In the genomic region with DNA sequence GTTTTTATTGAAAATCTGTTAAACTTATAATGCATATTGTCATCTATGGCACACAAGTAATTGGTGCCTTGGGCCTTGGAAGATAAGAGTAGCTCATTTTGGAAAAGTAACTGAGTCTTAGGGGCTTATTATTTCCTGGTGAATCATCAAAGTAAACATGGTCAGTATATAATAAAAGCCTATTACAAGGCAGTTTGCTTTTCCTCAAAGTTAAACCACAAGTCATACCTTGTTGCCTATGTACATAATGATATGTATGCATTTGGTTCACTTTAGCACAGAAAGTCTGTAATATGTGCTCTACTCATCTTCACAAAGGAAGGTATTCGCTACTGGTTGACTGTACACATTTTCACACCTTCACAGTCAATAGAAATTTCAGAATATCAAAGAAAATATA, we compare ENCODE assay signal across 21 cellular contexts. TPM values are rescaled to one million over a fixed set of nuclear protein-coding genes. Genes with fewer than 3 reads are reported as not detected.
A peak's percentile ranks its signal among the peaks of the same experiment; 100 is the strongest.
DNase-seq lines count a peak whose midpoint lies in the region; ATAC-seq, FAIRE-seq and TF ChIP-seq lines count a peak whose summit lies in the region.
"Had no signal": no experiment of that assay in that cellular context is flagged by ENCODE, and none has a peak within 500 bp of the region (broad histone marks: within the 10 kb centered on the region; RNA-seq: fewer than 3 reads in every experiment).

No MANE protein-coding gene starts in this region.

- no peaks in the 10 kb centered on the region for H3K27me3 ChIP-seq in HepG2 (ENCODE audit: control insufficient read depth in 1 of 2, insufficient read depth in 2 of 2, low read length in 2 of 2)
- no peaks in the 10 kb centered on the region for H3K27me3 ChIP-seq in right lobe of liver
- H3K27me3 ChIP-seq in bronchial epithelial cell (ENCODE audit: control insufficient read depth, insufficient read depth, low read length): no peaks in the 10 kb centered on the region
- no peaks in the 10 kb centered on the region for H3K27me3 ChIP-seq in A673 (replicated peaks; ENCODE audit: insufficient read depth, low read depth, low read length, poor library complexity)

- H3K4me3 ChIP-seq in HepG2 (replicated peaks in 1 of 3; ENCODE audit: insufficient read depth in 1 of 3, low read depth in 2 of 3, low read length in 3 of 3) (no peak overlapping the region; a peak in 1 of 6 replicates), right lobe of liver (no peak overlapping the region), bronchial epithelial cell (ENCODE audit: low read depth, low read length) (no peak overlapping the region), A673 (ENCODE audit: low read depth, low read length, poor library complexity, severe bottlenecking) (no peak overlapping the region)

- no peak overlapping the region for H3K9ac ChIP-seq in HepG2 (ENCODE audit: insufficient read depth, low read depth, low read length)

- TF ChIP-seq EP300 in HepG2 (IDR thresholded peaks at IDR 0.05; ENCODE audit: low read depth in 2 of 2, low read length in 2 of 2): peak in 1 of 2 experiments; percentile 78; a peak in 2 of 4 replicates
- peak; percentile 25; the same call in 1 of the 2 replicates for TF ChIP-seq EP300 in HepG2 (CRISPR knock-in tag; IDR thresholded peaks at IDR 0.05; ENCODE audit: borderline replicate concordance)

- TF ChIP-seq CTCF in HepG2 (CRISPR knock-in tag; IDR thresholded peaks at IDR 0.05) (no peak), right lobe of liver (IDR thresholded peaks at IDR 0.05) (no peak), bronchial epithelial cell (IDR thresholded peaks at IDR 0.05; ENCODE audit: insufficient read depth, low read length, severe bottlenecking) (no peak), A673 (conservative IDR thresholded peaks at IDR 0.05; ENCODE audit: low read depth, low read length) (no peak)

- H3K79me2 ChIP-seq in HepG2 (ENCODE audit: insufficient read depth, low read length): no peaks in the 10 kb centered on the region

- BruUV-seq in HepG2 (replicated peaks; lab: Mats Ljungman, UMichigan): no TSS peak
- BruUV-seq in A673 (replicated peaks; lab: Mats Ljungman, UMichigan): no TSS peak

- H3K4me1 ChIP-seq in HepG2 (ENCODE audit: insufficient read depth, low read length): peaks cover 47% of the 10 kb centered on the region
- H3K4me1 ChIP-seq in right lobe of liver: peaks cover 0 to 4% (median 0%) of the 10 kb centered on the region in 4 donors
- H3K4me1 ChIP-seq in A673 (ENCODE audit: insufficient read depth, low read length, poor library complexity, severe bottlenecking): peaks cover 3% of the 10 kb centered on the region

- no peaks in the 10 kb centered on the region for H4K20me1 ChIP-seq in HepG2 (ENCODE audit: insufficient read depth, low read length)

- CTCF ChIA-PET in HepG2 (lab: Yijun Ruan, JAX; ENCODE audit: low intra/inter-chr PET ratio, low total read pairs): no interaction called here
- CTCF ChIA-PET in A673 (lab: Charles Lee): no interaction called here

- TF ChIP-seq RAD21 in HepG2 (CRISPR knock-in tag; IDR thresholded peaks at IDR 0.05): no peak

- intact Hi-C loops in HepG2 (cut with micrococcal nuclease; ENCODE audit: unreplicated experiment) (loop anchor here (1.0 kb wide), 1 partner anchor 10 kb away; no protein-coding TSS in a partner anchor), right lobe of liver (cut with DNase I) (no loop called here), A673 (cut with micrococcal nuclease; ENCODE audit: unreplicated experiment) (no loop called here)

- no peak overlapping the region for H3K4me2 ChIP-seq in HepG2 (ENCODE audit: low read depth, low read length)

- H3K36me3 ChIP-seq in HepG2 (replicated peaks in 1 of 2; ENCODE audit: control insufficient read depth in 1 of 2, insufficient read depth in 2 of 2, low read length in 2 of 2) (no peaks in the 10 kb centered on the region), right lobe of liver (no peaks in the 10 kb centered on the region), bronchial epithelial cell (ENCODE audit: control insufficient read depth, insufficient read depth, low read length) (no peaks in the 10 kb centered on the region), A673 (ENCODE audit: insufficient read depth, low read length, poor library complexity, severe bottlenecking) (no peaks in the 10 kb centered on the region)

- no peak for TF ChIP-seq POLR2A in HepG2 (IDR thresholded peaks at IDR 0.05; ENCODE audit: insufficient read depth in 1 of 2, low read depth in 2 of 2, low read length in 2 of 2)
- TF ChIP-seq POLR2A in right lobe of liver (IDR thresholded peaks at IDR 0.05): no peak

- FAIRE-seq in HepG2 (lab: Jason Lieb, UNC) (no peak), bronchial epithelial cell (lab: Jason Lieb, UNC) (no peak)
- FAIRE-seq: GM18507 had no signal

- ATAC-seq in HepG2: no peak; the same call in 1 of the 3 replicates
- ATAC-seq in right lobe of liver: no peak
- no peak for ATAC-seq in HG02588 (IDR thresholded peaks at IDR 0.05; ENCODE audit: unreplicated experiment)
- ATAC-seq: SK-N-SH treated with all-trans-retinoic acid at 6 μM for 48 hours, T-helper 17 cell had no signal

- in situ Hi-C loops in HepG2 (cut with HindIII; ENCODE audit: extremely low pct_ligation_motif_present, low pct_unique_long_range_greater_than_20kb): no loop called here

- WGBS in HepG2 (ENCODE audit: low lambda C conversion rate): 62% methylated on average over 1 of the region's 1 CpG
- 100% methylated on average over 1 of the region's 1 CpG for WGBS in right lobe of liver (ENCODE audit: insufficient coverage, low coverage, low lambda C conversion rate, missing lambda C conversion rate)

- POLR2A ChIA-PET in HepG2 (lab: Yijun Ruan, JAX) (interaction anchor here (1.5 to 4.7 kb wide), 2 partner anchors 10 to 30 kb away, joined by 6 to 27 read pairs; a partner anchor contains a TSS), A673 (lab: Charles Lee; ENCODE audit: low non-redundant PET) (no interaction called here)

- H2AFZ ChIP-seq in HepG2 (ENCODE audit: low read length): no peak overlapping the region

- DNase-seq in HepG2 (ENCODE audit: low spot score) (peak; percentile 70), right lobe of liver (no peak), LoVo (ENCODE audit: low spot score) (peak; percentile 72), bronchial epithelial cell (ENCODE audit: low read depth) (peak; percentile 84), A673 (ENCODE audit: low spot score) (no peak), CD1c-positive myeloid dendritic cell (ENCODE audit: extremely low spot score) (no peak), HuH-7.5 (ENCODE audit: low spot score) (no peak)
- DNase-seq: Calu3; CD4-positive, alpha-beta T cell; HCEC 1CT; NCI-H1105 treated with DMSO at 0.1 percent for 48 hours; NCI-H2029 treated with DMSO at 0.1 percent for 48 hours; NCI-H524; NK-92 treated with Interleukin-12 subunit alpha and Interleukin-12 subunit beta, amount 100 ng/mL, for 24 hours; OCI-M1; Right ventricle myocardium superior; T-helper 17 cell had no signal

- H3K27ac ChIP-seq in HepG2 (ENCODE audit: extremely low read length, insufficient read depth, low read length): no peak overlapping the region
- no peak overlapping the region for H3K27ac ChIP-seq in right lobe of liver
- H3K27ac ChIP-seq in A673 (ENCODE audit: low read depth, low read length, poor library complexity, severe bottlenecking): no peak overlapping the region
- H3K27ac ChIP-seq: HL-60 had no signal

- H3K9me3 ChIP-seq in HepG2 (ENCODE audit: low read length): no peaks in the 10 kb centered on the region
- no peaks in the 10 kb centered on the region for H3K9me3 ChIP-seq in right lobe of liver
- no peaks in the 10 kb centered on the region for H3K9me3 ChIP-seq in A673 (ENCODE audit: low read depth, low read length, poor library complexity, severe bottlenecking)

RNA-seq across cellular contexts. Expression of a gene that starts 10.3 kb away (rescaled TPM):
- total RNA-seq in HepG2 (2016; rRNA removed; fragmentation: Illumina TruSeq; extraction: Trizol) (2.9 and 4.5 TPM in 2 replicates), right lobe of liver (10 to 100 TPM in 4 of 6 experiments, 1 to 10 TPM in 2; 8.4 to 14.1 (median 11.9) TPM), bronchial epithelial cell (1.3 and 3.1 TPM in 2 replicates), A673 (2021) (10.0 and 12.3 TPM in 2 replicates)
- 0.51 and 0.62 TPM in 2 replicates for total RNA-seq in HepG2 (2016; cell fraction: cytosol; rRNA removed; fragmentation: Illumina TruSeq; extraction: Trizol; ENCODE audit: low read depth)
- total RNA-seq in HepG2 (2016; cell fraction: insoluble cytoplasmic fraction; rRNA removed; fragmentation: Illumina TruSeq; extraction: Trizol): 2.9 and 4.1 TPM in 2 replicates
- total RNA-seq in HepG2 (2016; cell fraction: membrane; rRNA removed; fragmentation: Illumina TruSeq; extraction: Trizol): 0.86 and 0.93 TPM in 2 replicates
- 6.1 and 6.5 TPM in 2 replicates for total RNA-seq in HepG2 (2016; cell fraction: nucleus; rRNA removed; fragmentation: Illumina TruSeq; extraction: Trizol)
- polyA plus RNA-seq in HepG2 (2011; rRNA removed): 1.3 and 1.5 TPM in 2 replicates
- 0.56 and 1.2 TPM in 2 replicates for polyA plus RNA-seq in HepG2 (2011; cell fraction: cytosol; rRNA removed)
- polyA plus RNA-seq in HepG2 (2011; cell fraction: nucleus; rRNA removed): 1.7 and 2.6 TPM in 2 replicates
- 0.65 and 0.80 TPM in 2 replicates for polyA plus RNA-seq in HepG2 (2012)
- 0.08 and 0.10 TPM in 2 replicates for polyA plus RNA-seq in HepG2 (2016; cell fraction: cytosol; fragmentation: Illumina TruSeq; extraction: Trizol; ENCODE audit: low read depth)
- 1.7 and 1.9 TPM in 2 replicates for polyA plus RNA-seq in HepG2 (2016; cell fraction: insoluble cytoplasmic fraction; fragmentation: Illumina TruSeq; extraction: Trizol; ENCODE audit: low read depth)
- polyA plus RNA-seq in HepG2 (2016; cell fraction: membrane; fragmentation: Illumina TruSeq; extraction: Trizol; ENCODE audit: low read depth): 0.18 and 0.27 TPM in 2 replicates
- 2.1 and 2.6 TPM in 2 replicates for polyA plus RNA-seq in HepG2 (2016; cell fraction: nucleus; fragmentation: Illumina TruSeq; extraction: Trizol; ENCODE audit: insufficient read depth, low read depth)
- polyA minus RNA-seq in HepG2 (2011; rRNA and poly(A)+ RNA removed; ENCODE audit: low replicate concordance): 5.6 and 8.1 TPM in 2 replicates
- 2.5 and 3.6 TPM in 2 replicates for polyA minus RNA-seq in HepG2 (2011; cell fraction: cytosol; rRNA and poly(A)+ RNA removed)
- polyA minus RNA-seq in HepG2 (2011; cell fraction: nucleus; rRNA and poly(A)+ RNA removed): 16.5 and 22.3 TPM in 2 replicates
- total RNA-seq: CD4-positive, alpha-beta T cell had no signal

RNA-seq across cellular contexts. Expression of a gene that starts 29.7 kb away (rescaled TPM):
- total RNA-seq in HepG2 (2016; rRNA removed; fragmentation: Illumina TruSeq; extraction: Trizol) (56.1 and 90.6 TPM in 2 replicates), right lobe of liver (10 to 100 TPM in 4 of 6 experiments, 1 to 10 TPM in 2; 8.5 to 49.1 (median 34.8) TPM), bronchial epithelial cell (3.4 and 5.6 TPM in 2 replicates), A673 (2021) (37.9 and 47.9 TPM in 2 replicates)
- 7.3 and 12.5 TPM in 2 replicates for total RNA-seq in HepG2 (2016; cell fraction: cytosol; rRNA removed; fragmentation: Illumina TruSeq; extraction: Trizol; ENCODE audit: low read depth)
- 54.8 and 88.2 TPM in 2 replicates for total RNA-seq in HepG2 (2016; cell fraction: insoluble cytoplasmic fraction; rRNA removed; fragmentation: Illumina TruSeq; extraction: Trizol)
- 25.6 and 27.4 TPM in 2 replicates for total RNA-seq in HepG2 (2016; cell fraction: membrane; rRNA removed; fragmentation: Illumina TruSeq; extraction: Trizol)
- 46.5 and 53.8 TPM in 2 replicates for total RNA-seq in HepG2 (2016; cell fraction: nucleus; rRNA removed; fragmentation: Illumina TruSeq; extraction: Trizol)
- 22.1 and 27.0 TPM in 2 replicates for polyA plus RNA-seq in HepG2 (2011; rRNA removed)
- 22.4 and 23.3 TPM in 2 replicates for polyA plus RNA-seq in HepG2 (2011; cell fraction: cytosol; rRNA removed)
- 10.3 and 13.1 TPM in 2 replicates for polyA plus RNA-seq in HepG2 (2011; cell fraction: nucleus; rRNA removed)
- 28.1 and 28.8 TPM in 2 replicates for polyA plus RNA-seq in HepG2 (2012)
- polyA plus RNA-seq in HepG2 (2016; cell fraction: cytosol; fragmentation: Illumina TruSeq; extraction: Trizol; ENCODE audit: low read depth): 12.1 and 12.5 TPM in 2 replicates
- polyA plus RNA-seq in HepG2 (2016; cell fraction: insoluble cytoplasmic fraction; fragmentation: Illumina TruSeq; extraction: Trizol; ENCODE audit: low read depth): 81.9 and 84.6 TPM in 2 replicates
- polyA plus RNA-seq in HepG2 (2016; cell fraction: membrane; fragmentation: Illumina TruSeq; extraction: Trizol; ENCODE audit: low read depth): 21.3 and 21.5 TPM in 2 replicates
- 34.4 and 35.2 TPM in 2 replicates for polyA plus RNA-seq in HepG2 (2016; cell fraction: nucleus; fragmentation: Illumina TruSeq; extraction: Trizol; ENCODE audit: insufficient read depth, low read depth)
- polyA minus RNA-seq in HepG2 (2011; rRNA and poly(A)+ RNA removed; ENCODE audit: low replicate concordance): 22.3 and 35.3 TPM in 2 replicates
- 38.6 and 39.5 TPM in 2 replicates for polyA minus RNA-seq in HepG2 (2011; cell fraction: cytosol; rRNA and poly(A)+ RNA removed)
- 40.2 and 44.4 TPM in 2 replicates for polyA minus RNA-seq in HepG2 (2011; cell fraction: nucleus; rRNA and poly(A)+ RNA removed)

RNA-seq across cellular contexts. Expression of a gene that starts 54.9 kb away (rescaled TPM):
- total RNA-seq in HepG2 (2016; rRNA removed; fragmentation: Illumina TruSeq; extraction: Trizol): not detected in 2 replicates
- not detected in 2 replicates for total RNA-seq in HepG2 (2016; cell fraction: cytosol; rRNA removed; fragmentation: Illumina TruSeq; extraction: Trizol; ENCODE audit: low read depth)
- total RNA-seq in HepG2 (2016; cell fraction: insoluble cytoplasmic fraction; rRNA removed; fragmentation: Illumina TruSeq; extraction: Trizol): 0.04 TPM in 1 of 2 replicates, not detected in the other
- not detected in 2 replicates for total RNA-seq in HepG2 (2016; cell fraction: membrane; rRNA removed; fragmentation: Illumina TruSeq; extraction: Trizol)
- not detected in 2 replicates for total RNA-seq in HepG2 (2016; cell fraction: nucleus; rRNA removed; fragmentation: Illumina TruSeq; extraction: Trizol)
- polyA plus RNA-seq in HepG2 (2011; rRNA removed): 0.07 TPM in 2 replicates
- 0.03 and 0.05 TPM in 2 replicates for polyA plus RNA-seq in HepG2 (2011; cell fraction: cytosol; rRNA removed)
- polyA plus RNA-seq in HepG2 (2011; cell fraction: nucleus; rRNA removed): not detected in 2 replicates
- 0.07 and 0.12 TPM in 2 replicates for polyA plus RNA-seq in HepG2 (2012)
- polyA plus RNA-seq in HepG2 (2016; cell fraction: cytosol; fragmentation: Illumina TruSeq; extraction: Trizol; ENCODE audit: low read depth): not detected in 2 replicates
- not detected in 2 replicates for polyA plus RNA-seq in HepG2 (2016; cell fraction: insoluble cytoplasmic fraction; fragmentation: Illumina TruSeq; extraction: Trizol; ENCODE audit: low read depth)
- polyA plus RNA-seq in HepG2 (2016; cell fraction: membrane; fragmentation: Illumina TruSeq; extraction: Trizol; ENCODE audit: low read depth): not detected in 2 replicates
- polyA plus RNA-seq in HepG2 (2016; cell fraction: nucleus; fragmentation: Illumina TruSeq; extraction: Trizol; ENCODE audit: insufficient read depth, low read depth): not detected in 2 replicates
- polyA minus RNA-seq in HepG2 (2011; rRNA and poly(A)+ RNA removed; ENCODE audit: low replicate concordance): 0.30 TPM in 1 of 2 replicates, not detected in the other
- not detected in 2 replicates for polyA minus RNA-seq in HepG2 (2011; cell fraction: cytosol; rRNA and poly(A)+ RNA removed)
- polyA minus RNA-seq in HepG2 (2011; cell fraction: nucleus; rRNA and poly(A)+ RNA removed): 0.13 TPM in 1 of 2 replicates, not detected in the other
- 10 to 100 TPM in 1 of 6 experiments, under 1 TPM in 1, not detected in 4; 0.12 to 23.4 TPM for total RNA-seq in right lobe of liver
- total RNA-seq in bronchial epithelial cell: not detected in 2 replicates
- not detected in 2 replicates for total RNA-seq in A673 (2021)
- total RNA-seq: Calu3; CD4-positive, alpha-beta T cell; Right ventricle myocardium superior had no signal

Comparison
In these comparisons a context has a peak if more than half of its experiments do, and no peak if none do; other contexts are left out.
1. DNase-seq: peak in HepG2 (single experiment), LoVo (single experiment) and bronchial epithelial cell (single experiment); none in right lobe of liver (0 of 3), A673 (single experiment), CD1c-positive myeloid dendritic cell (single experiment) and HuH-7.5 (single experiment).